17 cellular contexts compared by ENCODE assay signal in the genomic region with DNA sequence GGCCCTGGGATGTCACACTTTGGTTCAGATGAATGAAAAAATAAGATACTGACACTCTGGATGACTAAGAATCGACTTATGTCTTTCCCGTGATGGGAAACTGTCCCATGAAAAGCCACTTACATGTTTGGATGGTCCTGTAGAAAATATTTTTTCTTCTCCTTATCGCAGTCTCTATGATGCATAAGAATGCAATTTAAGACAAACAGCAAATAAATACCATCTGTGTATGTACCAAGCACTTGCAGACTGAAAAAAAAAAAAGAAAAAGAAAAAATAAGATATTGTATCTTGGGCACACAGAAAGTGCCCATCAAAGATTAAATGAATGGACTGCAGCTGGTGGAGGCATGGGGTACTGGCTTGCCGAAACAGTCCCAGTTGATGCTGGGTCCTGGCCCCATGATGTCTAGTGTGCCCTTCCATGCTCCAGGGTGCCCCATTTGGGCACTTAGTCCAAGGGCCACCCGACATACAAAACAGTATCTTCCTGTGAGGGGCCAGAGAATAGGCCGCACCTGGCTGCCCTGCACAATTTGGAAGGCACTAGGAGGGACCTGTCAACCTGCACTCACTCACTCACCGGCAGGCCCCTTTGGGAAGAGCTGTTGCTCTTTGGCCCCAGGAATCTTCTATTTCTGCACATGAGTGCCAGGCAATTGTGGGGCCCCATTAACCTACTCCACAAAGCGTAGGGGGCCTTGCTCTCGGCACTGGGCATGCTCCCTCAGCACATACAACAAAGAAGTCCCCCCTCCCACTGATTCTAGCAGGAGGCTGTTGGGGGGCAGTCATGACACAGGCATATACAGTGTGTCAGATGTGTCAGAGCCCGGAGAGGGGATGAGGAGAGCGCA. TPM values are rescaled to one million over a fixed set of nuclear protein-coding genes. Genes with fewer than 3 reads are reported as not detected.
A peak's percentile ranks its signal among the peaks of the same experiment; 100 is the strongest.
DNase-seq lines count a peak whose midpoint lies in the region; ATAC-seq and TF ChIP-seq lines count a peak whose summit lies in the region.
"Had no signal": no experiment of that assay in that cellular context is flagged by ENCODE, and none has a peak within 500 bp of the region (broad histone marks: within the 10 kb centered on the region; RNA-seq: fewer than 3 reads in every experiment).

No MANE protein-coding gene starts in this region.

- no peaks in the 10 kb centered on the region for H3K9me3 Mint-ChIP-seq in T-helper 1 cell treated with Interleukin-12 subunit alpha and Interleukin-12 subunit beta and Interleukin-4 antibody, amounts not matched to agents 30 μg/mL and 1 μg/mL, for 36 hours
- no peaks in the 10 kb centered on the region for H3K9me3 Mint-ChIP-seq in neural crest cell

- no peaks in the 10 kb centered on the region for H3K36me3 Mint-ChIP-seq in T-helper 1 cell treated with Interleukin-12 subunit alpha and Interleukin-12 subunit beta and Interleukin-4 antibody, amounts not matched to agents 30 μg/mL and 1 μg/mL, for 36 hours (ENCODE audit: low read depth)
- H3K36me3 Mint-ChIP-seq in neural crest cell (ENCODE audit: low read depth): no peaks in the 10 kb centered on the region

- no peak for DNase-seq in T-helper 1 cell
- no peak for DNase-seq in HCT116 (ENCODE audit: low read depth, low spot score)
- peak; percentile 11 for DNase-seq in adipocyte (ENCODE audit: low read depth)
- no peak for DNase-seq in neural crest cell (ENCODE audit: low read depth, low spot score)
- no peak for DNase-seq in mucosa of descending colon
- no peak for DNase-seq in posterior vena cava (ENCODE audit: low spot score)
- DNase-seq in NCI-H1930 (lab: John Stamatoyannopoulos, UW): no peak
- DNase-seq: GDM1; kidney; midbrain; MV-4-11; psoas muscle; stimulated activated CD4-positive, alpha-beta T cell treated with anti-CD3 and anti-CD28 coated beads, Interleukin-15, amount 100 ng/mL, for 24 hours; T-helper 9 cell had no signal

- H3K9ac ChIP-seq in HCT116 (ENCODE audit: low read length): no peak overlapping the region
- H3K9ac ChIP-seq in adipocyte (ENCODE audit: low read length): no peak overlapping the region

- no peak overlapping the region for H2AFZ ChIP-seq in HCT116 (ENCODE audit: low read depth, low read length, poor library complexity, severe bottlenecking)

- intact Hi-C loops in HCT116 (cut with micrococcal nuclease) (no loop called here), mucosa of descending colon (cut with DNase I, micrococcal nuclease) (no loop called here), posterior vena cava (cut with DNase I) (no loop called here)

- peak overlapping the region; percentile 61 for H3K27ac Mint-ChIP-seq in T-helper 1 cell treated with Interleukin-12 subunit alpha and Interleukin-12 subunit beta and Interleukin-4 antibody, amounts not matched to agents 30 μg/mL and 1 μg/mL, for 36 hours
- no peak overlapping the region for H3K27ac Mint-ChIP-seq in neural crest cell (ENCODE audit: unreplicated experiment)

- H3K4me2 ChIP-seq in HCT116 (ENCODE audit: low read length): no peak overlapping the region

- BruUV-seq in HCT116 (replicated peaks; lab: Mats Ljungman, UMichigan): TSS peak; percentile 29

- H3K9me3 ChIP-seq in HCT116 (ENCODE audit: control insufficient read depth in 1 of 2, insufficient read depth in 1 of 2, low read depth in 1 of 2, low read length in 2 of 2) (no peaks in the 10 kb centered on the region), adipocyte (ENCODE audit: control insufficient read depth, low read length) (no peaks in the 10 kb centered on the region), mucosa of descending colon (no peaks in the 10 kb centered on the region)
- H3K9me3 ChIP-seq: psoas muscle had no signal

- H3K27me3 ChIP-seq in HCT116 (ENCODE audit: insufficient read depth, low read length): no peaks in the 10 kb centered on the region
- peaks cover 9% of the 10 kb centered on the region for H3K27me3 ChIP-seq in adipocyte (replicated peaks; ENCODE audit: control insufficient read depth, insufficient read depth, low read length)

- H3K4me1 ChIP-seq in HCT116 (ENCODE audit: control insufficient read depth in 1 of 2, insufficient read depth in 2 of 2, low read length in 2 of 2) (peaks cover 15 to 22% of the 10 kb centered on the region in 2 experiments), adipocyte (ENCODE audit: control insufficient read depth, insufficient read depth, low read length) (peaks cover 22% of the 10 kb centered on the region), mucosa of descending colon (ENCODE audit: low read depth) (peaks cover 25% of the 10 kb centered on the region)

- H4K20me1 ChIP-seq in HCT116 (ENCODE audit: insufficient read depth): no peaks in the 10 kb centered on the region

- H3K4me3 ChIP-seq in HCT116 (replicated peaks in 1 of 2; ENCODE audit: low read depth in 1 of 2, low read length in 2 of 2): no peak overlapping the region
- no peak overlapping the region for H3K4me3 ChIP-seq in adipocyte (ENCODE audit: low read length)
- H3K4me3 ChIP-seq in mucosa of descending colon: no peak overlapping the region
- H3K4me3 ChIP-seq: psoas muscle had no signal

- peak overlapping the region; percentile 71 for H3K4me3 Mint-ChIP-seq in T-helper 1 cell treated with Interleukin-12 subunit alpha and Interleukin-12 subunit beta and Interleukin-4 antibody, amounts not matched to agents 30 μg/mL and 1 μg/mL, for 36 hours
- H3K4me3 Mint-ChIP-seq in neural crest cell: peak overlapping the region; percentile 85

- peaks cover 34% of the 10 kb centered on the region for H3K4me1 Mint-ChIP-seq in T-helper 1 cell treated with Interleukin-12 subunit alpha and Interleukin-12 subunit beta and Interleukin-4 antibody, amounts not matched to agents 30 μg/mL and 1 μg/mL, for 36 hours (ENCODE audit: low read depth)
- H3K4me1 Mint-ChIP-seq in neural crest cell: peaks cover 19% of the 10 kb centered on the region

- H3K27ac ChIP-seq in HCT116 (ENCODE audit: low read depth, low read length): no peak overlapping the region
- H3K27ac ChIP-seq: 22Rv1, psoas muscle had no signal

- H3K27me3 Mint-ChIP-seq in T-helper 1 cell treated with Interleukin-12 subunit alpha and Interleukin-12 subunit beta and Interleukin-4 antibody, amounts not matched to agents 30 μg/mL and 1 μg/mL, for 36 hours (ENCODE audit: low read depth): peaks cover 41% of the 10 kb centered on the region
- H3K27me3 Mint-ChIP-seq in neural crest cell (ENCODE audit: low read depth): peaks cover 66% of the 10 kb centered on the region

- ATAC-seq in HCT116 (no peak), mucosa of descending colon (no peak)
- ATAC-seq: psoas muscle, Right ventricle myocardium inferior had no signal

- CTCF ChIA-PET in HCT116 (lab: Charles Lee): no interaction called here

- TF ChIP-seq CTCF in HCT116 (IDR thresholded peaks at IDR 0.05 in 2 of 3, conservative IDR thresholded peaks at IDR 0.05 in 1 of 3; ENCODE audit: borderline replicate concordance in 1 of 3, insufficient read depth in 1 of 3, low read depth in 2 of 3, low read length in 2 of 3) (no peak), neural crest cell (conservative IDR thresholded peaks at IDR 0.05) (no peak), mucosa of descending colon (IDR thresholded peaks at IDR 0.05) (no peak)

- POLR2A ChIA-PET in HCT116 (lab: Charles Lee): no interaction called here

- H3K79me2 ChIP-seq in HCT116 (ENCODE audit: insufficient read depth, low read length): peaks cover 21% of the 10 kb centered on the region

- H3K36me3 ChIP-seq in HCT116 (ENCODE audit: control insufficient read depth in 1 of 2, insufficient read depth in 2 of 2, low read length in 2 of 2): no peaks in the 10 kb centered on the region
- H3K36me3 ChIP-seq in adipocyte (ENCODE audit: control insufficient read depth, insufficient read depth, low read length, severe bottlenecking): no peaks in the 10 kb centered on the region
- no peaks in the 10 kb centered on the region for H3K36me3 ChIP-seq in mucosa of descending colon (ENCODE audit: low read depth)

- H3K9me2 ChIP-seq in HCT116 (ENCODE audit: insufficient read depth): no peaks in the 10 kb centered on the region

- TF ChIP-seq RAD21 in HCT116 (IDR thresholded peaks at IDR 0.05; ENCODE audit: low read depth): no peak

- TF ChIP-seq POLR2A in HCT116 (IDR thresholded peaks at IDR 0.05; ENCODE audit: borderline replicate concordance, extremely low read depth, insufficient read depth, insufficient read length): no peak

- RAD21 ChIA-PET in HCT116 (lab: Charles Lee; ENCODE audit: low non-redundant PET in 1 of 2, low total read pairs in 2 of 2, uncharacterized antibody in 2 of 2, unreplicated experiment in 2 of 2): no interaction called here

TF ChIP-seq in HCT116, 20 proteins besides CTCF, POLR2A, EP300 and RAD21 (continues in another document):
- TF ChIP-seq MAX (IDR thresholded peaks at IDR 0.05) (no peak), ZFX (IDR thresholded peaks at IDR 0.05) (no peak), TCF7L2 (IDR thresholded peaks at IDR 0.05; ENCODE audit: borderline replicate concordance, extremely low read depth, insufficient read depth, insufficient read length) (no peak), EZH2phosphoT487 (IDR thresholded peaks at IDR 0.05; ENCODE audit: borderline replicate concordance) (no peak), SIN3A (IDR thresholded peaks at IDR 0.05; ENCODE audit: low read depth) (no peak), SP1 (IDR thresholded peaks at IDR 0.05; ENCODE audit: low read depth) (no peak)

RNA-seq across cellular contexts. Expression of gene ZBED4, which starts 2.5 kb away (rescaled TPM):
- total RNA-seq in HCT116 (2021; ENCODE audit: unreplicated experiment): 21.6 TPM
- polyA plus RNA-seq in HCT116 (2012): 13.1 and 13.8 TPM in 2 replicates
- total RNA-seq in neural crest cell: 43.8 and 44.5 TPM in 2 replicates
- total RNA-seq in mucosa of descending colon: 10 to 100 TPM; 13.7 to 18.2 (median 18.1) TPM
- total RNA-seq in posterior vena cava: 1 to 10 TPM; 7.3 to 8.5 TPM

RNA-seq across cellular contexts. Expression of gene BRD1, which starts 23.5 kb away (rescaled TPM):
- total RNA-seq in HCT116 (2021; ENCODE audit: unreplicated experiment) (31.3 TPM), neural crest cell (55.5 and 59.1 TPM in 2 replicates), mucosa of descending colon (10 to 100 TPM; 33.4 to 51.3 (median 48.4) TPM), posterior vena cava (10 to 100 TPM; 20.8 to 21.7 TPM)
- 18.2 and 18.6 TPM in 2 replicates for polyA plus RNA-seq in HCT116 (2012)
